ENCODE assay signal across 13 cellular contexts in genomic region chr9:81595887-81596558, GRCh38.
A peak's percentile ranks its signal among the peaks of the same experiment; 100 is the strongest.
DNase-seq lines count a peak whose midpoint lies in the region; ATAC-seq and TF ChIP-seq lines count a peak whose summit lies in the region.
"Had no signal": no experiment of that assay in that cellular context is flagged by ENCODE, and none has a peak within 500 bp of the region (broad histone marks: within the 10 kb centered on the region; RNA-seq: fewer than 3 reads in every experiment).

No MANE protein-coding gene starts in this region.

- H3K4me2 ChIP-seq in GM23248 (ENCODE audit: unreplicated experiment), result no peak overlapping the region

- ATAC-seq in HG02798 (IDR thresholded peaks at IDR 0.05; ENCODE audit: poor library complexity, unreplicated experiment) (no peak), HG02852 (IDR thresholded peaks at IDR 0.05; ENCODE audit: unreplicated experiment) (no peak)
- ATAC-seq: activated CD8-positive, alpha-beta T cell treated with anti-CD3 and anti-CD28 coated beads, Interleukin-2, amount 10 ng/mL, durations not matched to agents 7 days and 5 days; Panc1; T-helper 17 cell had no signal

- no peaks in the 10 kb centered on the region for H3K27me3 ChIP-seq in GM23248 (replicated peaks; ENCODE audit: insufficient read depth)
- H3K27me3 ChIP-seq: suprapubic skin had no signal

- H3K9me3 ChIP-seq in GM23248 (ENCODE audit: low read depth), result no peaks in the 10 kb centered on the region
- H3K9me3 ChIP-seq: suprapubic skin had no signal

- H3K9ac ChIP-seq in GM23248, result no peak overlapping the region

- H3K9me2 ChIP-seq in GM23248 (ENCODE audit: insufficient read depth), result no peaks in the 10 kb centered on the region

- WGBS in GM23248 (ENCODE audit: low coverage in 1 of 2, low lambda C conversion rate in 2 of 2, missing lambda C conversion rate in 2 of 2), 2 experiments, result 81 to 83% methylated on average over 10 of the region's 10 CpGs

- TF ChIP-seq CTCF in fibroblast of mammary gland (conservative IDR thresholded peaks at IDR 0.05; ENCODE audit: control insufficient read depth, insufficient read depth, low read depth, low read length), result no peak

- H3F3A ChIP-seq in GM23248 (ENCODE audit: insufficient read depth), result no peaks in the 10 kb centered on the region

- in situ Hi-C loops in GM23248 (cut with MboI), result no loop called here

- no peaks in the 10 kb centered on the region for H4K20me1 ChIP-seq in GM23248 (ENCODE audit: insufficient read depth)

- H3K27ac ChIP-seq in GM23248, result no peak overlapping the region
- H3K27ac ChIP-seq: 22Rv1, suprapubic skin had no signal

- H2AFZ ChIP-seq in GM23248, result no peak overlapping the region

- no peaks in the 10 kb centered on the region for H3K4me1 ChIP-seq in GM23248 (ENCODE audit: insufficient read depth)

- H3K36me3 ChIP-seq in GM23248 (ENCODE audit: low read depth), result no peaks in the 10 kb centered on the region

- DNase-seq in DMS 273 (lab: John Stamatoyannopoulos, UW; ENCODE audit: unreplicated experiment) (peak; percentile 18), DMS 273 treated with DMSO at 0.1 percent for 48 hours (lab: John Stamatoyannopoulos, UW) (no peak), NCI-H345 treated with DMSO at 0.1 percent for 48 hours (lab: John Stamatoyannopoulos, UW; ENCODE audit: unreplicated experiment) (peak; percentile 90), fibroblast of mammary gland (ENCODE audit: low read depth) (peak; percentile 66), pulmonary artery endothelial cell (ENCODE audit: low read depth, low spot score) (peak; percentile 87), GM23248 (no peak)
- DNase-seq: activated CD8-positive, alpha-beta T cell treated with anti-CD3 and anti-CD28 coated beads, Interleukin-2, amount 10 ng/mL, durations not matched to agents 7 days and 5 days; T-helper 17 cell had no signal

- no peaks in the 10 kb centered on the region for H3K79me2 ChIP-seq in GM23248 (ENCODE audit: insufficient read depth)

- no peak overlapping the region for H3K4me3 ChIP-seq in fibroblast of mammary gland (ENCODE audit: control insufficient read depth, low read depth, low read length)
- H3K4me3 ChIP-seq in GM23248, result no peak overlapping the region
- H3K4me3 ChIP-seq: suprapubic skin had no signal

Comparison
In these comparisons a context has a peak if more than half of its experiments do, and no peak if none do; other contexts are left out.
1. DNase-seq: peak in DMS 273 (single experiment), NCI-H345 treated with DMSO at 0.1 percent for 48 hours (single experiment), fibroblast of mammary gland (single experiment) and pulmonary artery endothelial cell (single experiment); none in DMS 273 treated with DMSO at 0.1 percent for 48 hours (single experiment) and GM23248 (single experiment).